Comparison of ENCODE assay signal across 8 cellular contexts in the genomic region with DNA sequence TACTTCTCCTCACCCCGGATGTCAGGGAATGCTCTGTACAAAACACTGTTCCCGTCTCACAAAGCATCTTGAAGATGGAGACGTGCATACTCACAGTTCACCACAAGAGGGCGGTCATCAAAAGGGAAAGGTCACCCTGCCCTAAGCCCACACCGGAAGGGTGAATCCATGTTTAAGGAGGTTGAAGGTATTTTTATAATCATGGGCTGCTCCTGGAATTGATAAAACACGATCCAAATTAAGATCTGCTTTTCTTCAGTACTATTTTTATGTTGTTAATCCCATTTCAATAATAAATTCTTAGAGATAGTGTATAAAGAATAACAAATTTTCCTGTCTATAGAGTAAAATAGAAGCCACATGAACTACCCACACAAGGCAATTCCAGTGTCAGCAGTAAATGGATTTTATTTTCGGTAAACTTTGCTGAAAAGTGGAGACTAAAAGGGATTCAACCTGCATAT.
DNase-seq lines count a peak whose midpoint lies in the region; ATAC-seq lines count a peak whose summit lies in the region.

No MANE protein-coding gene starts in this region.

- no peak overlapping the region for H3K4me3 Mint-ChIP-seq in activated CD4-positive, alpha-beta memory T cell treated with anti-CD3 and anti-CD28 coated beads, Interleukin-2, amount 10 ng/mL, durations not matched to agents 7 days and 5 days

- CTCF ChIA-PET in activated CD4-positive, alpha-beta memory T cell treated with anti-CD3 and anti-CD28 coated beads, Interleukin-2, amount 10 ng/mL, durations not matched to agents 7 days and 5 days (lab: Charles Lee) = interaction anchor here (1.0 to 1.7 kb wide), 9 partner anchors 11 to 239 kb away, joined by 3 to 13 read pairs (median 5); no protein-coding TSS in a partner anchor

- no peak overlapping the region for H2BK5ac ChIP-seq in mesenchymal stem cell (ENCODE audit: low read depth, low read length, poor library complexity, severe bottlenecking)

- no peaks in the 10 kb centered on the region for H3K79me1 ChIP-seq in mesenchymal stem cell (replicated peaks; ENCODE audit: low read length, poor library complexity, severe bottlenecking)

- ATAC-seq in GM19467 (IDR thresholded peaks at IDR 0.05; ENCODE audit: unreplicated experiment) (peak; percentile 92), HG03571 (IDR thresholded peaks at IDR 0.05; ENCODE audit: unreplicated experiment) (peak; percentile 80)

- no peak overlapping the region for H3K14ac ChIP-seq in mesenchymal stem cell (ENCODE audit: low read length in 2 of 2)

- H2BK120ac ChIP-seq in mesenchymal stem cell (ENCODE audit: low read depth, low read length) = no peak overlapping the region

- H3K4me1 Mint-ChIP-seq in activated CD4-positive, alpha-beta memory T cell treated with anti-CD3 and anti-CD28 coated beads, Interleukin-2, amount 10 ng/mL, durations not matched to agents 7 days and 5 days = peaks cover 38% of the 10 kb centered on the region

- no peak overlapping the region for H3K27ac Mint-ChIP-seq in activated CD4-positive, alpha-beta memory T cell treated with anti-CD3 and anti-CD28 coated beads, Interleukin-2, amount 10 ng/mL, durations not matched to agents 7 days and 5 days

- no peak overlapping the region for H3K4me3 ChIP-seq in effector memory CD4-positive, alpha-beta T cell (ENCODE audit: insufficient read depth, low read depth, low read length, poor library complexity, severe bottlenecking)
- no peak overlapping the region for H3K4me3 ChIP-seq in mesenchymal stem cell (ENCODE audit: insufficient read depth in 1 of 2, low read depth in 1 of 2, low read length in 2 of 2)

- no peak overlapping the region for H3K4ac ChIP-seq in mesenchymal stem cell (ENCODE audit: low read depth in 1 of 2, low read length in 2 of 2)

- no peak overlapping the region for H4K91ac ChIP-seq in mesenchymal stem cell (ENCODE audit: low read length)

- no peaks in the 10 kb centered on the region for H3K9me3 Mint-ChIP-seq in activated CD4-positive, alpha-beta memory T cell treated with anti-CD3 and anti-CD28 coated beads, Interleukin-2, amount 10 ng/mL, durations not matched to agents 7 days and 5 days

- no peaks in the 10 kb centered on the region for H3K27me3 ChIP-seq in effector memory CD4-positive, alpha-beta T cell (replicated peaks; ENCODE audit: control insufficient read depth, insufficient read depth, low read length, poor library complexity, severe bottlenecking)
- H3K27me3 ChIP-seq in mesenchymal stem cell (ENCODE audit: control insufficient read depth in 1 of 2, insufficient read depth in 1 of 2, low read length in 2 of 2) = no peaks in the 10 kb centered on the region

- no peak overlapping the region for H3K23ac ChIP-seq in mesenchymal stem cell (ENCODE audit: low read length in 2 of 2)

- H3K36me3 Mint-ChIP-seq in activated CD4-positive, alpha-beta memory T cell treated with anti-CD3 and anti-CD28 coated beads, Interleukin-2, amount 10 ng/mL, durations not matched to agents 7 days and 5 days (ENCODE audit: low read depth) = no peaks in the 10 kb centered on the region

- H3K27me3 Mint-ChIP-seq in activated CD4-positive, alpha-beta memory T cell treated with anti-CD3 and anti-CD28 coated beads, Interleukin-2, amount 10 ng/mL, durations not matched to agents 7 days and 5 days = peaks cover 2% of the 10 kb centered on the region

- no peaks in the 10 kb centered on the region for H3K36me3 ChIP-seq in effector memory CD4-positive, alpha-beta T cell (ENCODE audit: control insufficient read depth, insufficient read depth, low read length)
- no peaks in the 10 kb centered on the region for H3K36me3 ChIP-seq in mesenchymal stem cell (ENCODE audit: control insufficient read depth in 1 of 2, insufficient read depth in 2 of 2, low read depth in 1 of 2, low read length in 2 of 2)

- H2AFZ ChIP-seq in mesenchymal stem cell (ENCODE audit: low read depth, low read length) = no peak overlapping the region

- POLR2A ChIA-PET in activated CD4-positive, alpha-beta memory T cell treated with anti-CD3 and anti-CD28 coated beads, Interleukin-2, amount 10 ng/mL, durations not matched to agents 7 days and 5 days (lab: Charles Lee) = interaction anchor here (1.1 to 1.3 kb wide), 2 partner anchors 44 to 111 kb away, joined by 3 to 4 read pairs; no protein-coding TSS in a partner anchor

- no peak overlapping the region for H2BK12ac ChIP-seq in mesenchymal stem cell (ENCODE audit: low read length in 2 of 2)

- no peaks in the 10 kb centered on the region for H3K9me3 ChIP-seq in effector memory CD4-positive, alpha-beta T cell (ENCODE audit: control insufficient read depth, low read length)
- no peaks in the 10 kb centered on the region for H3K9me3 ChIP-seq in mesenchymal stem cell (ENCODE audit: control insufficient read depth, low read length)

- peak overlapping the region; percentile 36 for H3K9ac ChIP-seq in mesenchymal stem cell (ENCODE audit: low read length)

- no peak overlapping the region for H3K4me2 ChIP-seq in mesenchymal stem cell (ENCODE audit: low read length, poor library complexity, severe bottlenecking)

- H3K18ac ChIP-seq in mesenchymal stem cell (ENCODE audit: low read depth in 1 of 2, low read length in 2 of 2) = no peak overlapping the region

- no peak overlapping the region for H2BK15ac ChIP-seq in mesenchymal stem cell (ENCODE audit: low read depth, poor library complexity, severe bottlenecking)

- H2AK5ac ChIP-seq in mesenchymal stem cell (ENCODE audit: low read length, severe bottlenecking) = no peak overlapping the region

- WGBS in mesenchymal stem cell = 3% methylated on average over 4 of the region's 7 CpGs

- DNase-seq in COLO668 (lab: John Stamatoyannopoulos, UW; ENCODE audit: unreplicated experiment) (peak; percentile 67), NCI-H82 (lab: John Stamatoyannopoulos, UW) (peak; percentile 96), mesenchymal stem cell (peak; percentile 80)
- DNase-seq in activated CD4-positive, alpha-beta memory T cell treated with anti-CD3 and anti-CD28 coated beads, Interleukin-2, amount 10 ng/mL, durations not matched to agents 7 days and 5 days = peak; percentile 78
- peak; percentile 27 to 62 (median 43) for DNase-seq in effector memory CD4-positive, alpha-beta T cell
- DNase-seq in stimulated activated CD8-positive, alpha-beta memory T cell treated with anti-CD3 and anti-CD28 coated beads, Interleukin-2, amount 100 ng/mL, for 1 hour (ENCODE audit: low read depth in 2 of 2) = peak; percentile 49 to 58

- no peak overlapping the region for H4K8ac ChIP-seq in mesenchymal stem cell (ENCODE audit: low read length)

- no peak overlapping the region for H3K27ac ChIP-seq in effector memory CD4-positive, alpha-beta T cell (ENCODE audit: insufficient read depth, low read length, poor library complexity, severe bottlenecking)
- no peak overlapping the region for H3K27ac ChIP-seq in mesenchymal stem cell (ENCODE audit: low read length, poor library complexity, severe bottlenecking)

- H3K4me1 ChIP-seq in effector memory CD4-positive, alpha-beta T cell (ENCODE audit: control insufficient read depth, insufficient read depth, low read length, poor library complexity, severe bottlenecking) = no peaks in the 10 kb centered on the region
- H3K4me1 ChIP-seq in mesenchymal stem cell (ENCODE audit: control insufficient read depth, insufficient read depth, low read depth, low read length) = no peaks in the 10 kb centered on the region

Comparison
In these comparisons a context has a peak if more than half of its experiments do, and no peak if none do; other contexts are left out.
1. DNase-seq: peak in every context shown above with its lines; median percentile 96 in NCI-H82; 80 in mesenchymal stem cell; 78 in activated CD4-positive, alpha-beta memory T cell treated with anti-CD3 and anti-CD28 coated beads, Interleukin-2, amount 10 ng/mL, durations not matched to agents 7 days and 5 days; 67 in COLO668; 54 in stimulated activated CD8-positive, alpha-beta memory T cell treated with anti-CD3 and anti-CD28 coated beads, Interleukin-2, amount 100 ng/mL, for 1 hour; 43 in effector memory CD4-positive, alpha-beta T cell.